Comparison of ENCODE assay signal across 17 cellular contexts in the genomic region with DNA sequence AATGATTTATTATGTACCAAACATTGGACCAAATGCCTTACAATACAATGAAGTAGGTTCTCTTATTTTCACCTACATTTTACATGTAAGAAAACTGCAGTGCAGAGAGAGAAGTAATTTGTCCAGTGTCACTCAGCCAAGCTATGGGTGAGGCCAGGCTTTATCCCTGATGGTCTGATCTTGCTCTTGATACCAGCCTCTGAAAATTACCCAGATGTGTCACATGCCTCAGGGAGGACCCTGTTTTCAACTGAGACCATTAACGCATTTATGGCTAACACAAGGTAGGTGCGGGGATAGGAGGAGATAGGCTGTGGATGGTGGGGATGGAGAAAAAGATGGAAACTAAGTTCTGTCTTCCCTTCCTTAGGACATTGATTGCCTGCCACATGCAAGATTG. TPM values are rescaled to one million over a fixed set of nuclear protein-coding genes. Genes with fewer than 3 reads are reported as not detected.
DNase-seq lines count a peak whose midpoint lies in the region; ATAC-seq, FAIRE-seq and TF ChIP-seq lines count a peak whose summit lies in the region.
"Had no signal": no experiment of that assay in that cellular context is flagged by ENCODE, and none has a peak within 500 bp of the region (broad histone marks: within the 10 kb centered on the region; RNA-seq: fewer than 3 reads in every experiment).

No MANE protein-coding gene starts in this region.

- H3K9me3 Mint-ChIP-seq in mesothelial cell of epicardium, result peaks cover 10% of the 10 kb centered on the region
- peaks cover 0 to 1% of the 10 kb centered on the region in 2 donors for H3K9me3 Mint-ChIP-seq in stimulated activated naive B cell treated with anti-CD40 and anti-IgM and Interleukin-4, amounts not matched to agents 10 μg/mL and 1 μg/mL and 100 μg/mL, for 72 hours
- H3K9me3 Mint-ChIP-seq in activated T-helper 17 cell treated with anti-CD3 and anti-CD28 coated beads, Interleukin-2, amount 50 U/mL, for 72 hours, result peaks cover 4% of the 10 kb centered on the region

- H3K36me3 Mint-ChIP-seq in mesothelial cell of epicardium, result peaks cover 9% of the 10 kb centered on the region
- H3K36me3 Mint-ChIP-seq in stimulated activated naive B cell treated with anti-CD40 and anti-IgM and Interleukin-4, amounts not matched to agents 10 μg/mL and 1 μg/mL and 100 μg/mL, for 72 hours, result no peaks in the 10 kb centered on the region
- H3K36me3 Mint-ChIP-seq in activated T-helper 17 cell treated with anti-CD3 and anti-CD28 coated beads, Interleukin-2, amount 50 U/mL, for 72 hours (ENCODE audit: low read depth), result no peaks in the 10 kb centered on the region
- H3K36me3 Mint-ChIP-seq: CD8-positive, alpha-beta memory T cell had no signal

- H3K4me3 ChIP-seq in GM23248, result peak overlapping the region; percentile 64
- no peak overlapping the region for H3K4me3 ChIP-seq in bronchial epithelial cell (ENCODE audit: low read depth, low read length)
- H3K4me3 ChIP-seq: A549, BLaER1, HAP-1 had no signal

- H3K36me3 ChIP-seq in GM23248 (ENCODE audit: low read depth) (peaks cover 31% of the 10 kb centered on the region), bronchial epithelial cell (ENCODE audit: control insufficient read depth, insufficient read depth, low read length) (peaks cover 1% of the 10 kb centered on the region)
- H3K36me3 ChIP-seq: BLaER1, HAP-1 had no signal

- no peaks in the 10 kb centered on the region for H4K20me1 ChIP-seq in GM23248 (ENCODE audit: insufficient read depth)
- H4K20me1 ChIP-seq: BLaER1 had no signal

- H3K9me2 ChIP-seq in GM23248 (ENCODE audit: insufficient read depth), result no peaks in the 10 kb centered on the region

- H3K79me2 ChIP-seq in GM23248 (ENCODE audit: insufficient read depth), result no peaks in the 10 kb centered on the region

- FAIRE-seq in bronchial epithelial cell (lab: Jason Lieb, UNC), result peak; percentile 43
- FAIRE-seq: A549, GM19239, H1 had no signal

- no peak overlapping the region for H2AFZ ChIP-seq in GM23248

- H3K27ac ChIP-seq in GM23248, result no peak overlapping the region
- H3K27ac ChIP-seq: A549, BLaER1, HL-60 had no signal

- no peak overlapping the region for H3K4me3 Mint-ChIP-seq in mesothelial cell of epicardium
- H3K4me3 Mint-ChIP-seq in stimulated activated naive B cell treated with anti-CD40 and anti-IgM and Interleukin-4, amounts not matched to agents 10 μg/mL and 1 μg/mL and 100 μg/mL, for 72 hours, result no peak overlapping the region
- H3K4me3 Mint-ChIP-seq in activated T-helper 17 cell treated with anti-CD3 and anti-CD28 coated beads, Interleukin-2, amount 50 U/mL, for 72 hours, result no peak overlapping the region
- H3K4me3 Mint-ChIP-seq: CD8-positive, alpha-beta memory T cell had no signal

- no peaks in the 10 kb centered on the region for H3K27me3 Mint-ChIP-seq in mesothelial cell of epicardium (ENCODE audit: low read depth)
- H3K27me3 Mint-ChIP-seq in stimulated activated naive B cell treated with anti-CD40 and anti-IgM and Interleukin-4, amounts not matched to agents 10 μg/mL and 1 μg/mL and 100 μg/mL, for 72 hours, result no peaks in the 10 kb centered on the region
- H3K27me3 Mint-ChIP-seq in activated T-helper 17 cell treated with anti-CD3 and anti-CD28 coated beads, Interleukin-2, amount 50 U/mL, for 72 hours, result peaks cover 32% of the 10 kb centered on the region

- peak overlapping the region; percentile 57; the same call in 1 of the 2 replicates for H3K9ac ChIP-seq in GM23248
- H3K9ac ChIP-seq: BLaER1 had no signal

- H3K27ac Mint-ChIP-seq in mesothelial cell of epicardium, result peak overlapping the region; percentile 89
- H3K27ac Mint-ChIP-seq in stimulated activated naive B cell treated with anti-CD40 and anti-IgM and Interleukin-4, amounts not matched to agents 10 μg/mL and 1 μg/mL and 100 μg/mL, for 72 hours, result no peak overlapping the region
- H3K27ac Mint-ChIP-seq in activated T-helper 17 cell treated with anti-CD3 and anti-CD28 coated beads, Interleukin-2, amount 50 U/mL, for 72 hours, result no peak overlapping the region
- H3K27ac Mint-ChIP-seq: CD8-positive, alpha-beta memory T cell had no signal

- peaks cover 46% of the 10 kb centered on the region for H3K4me1 Mint-ChIP-seq in mesothelial cell of epicardium
- H3K4me1 Mint-ChIP-seq in stimulated activated naive B cell treated with anti-CD40 and anti-IgM and Interleukin-4, amounts not matched to agents 10 μg/mL and 1 μg/mL and 100 μg/mL, for 72 hours, result no peaks in the 10 kb centered on the region
- peaks cover 8% of the 10 kb centered on the region for H3K4me1 Mint-ChIP-seq in activated T-helper 17 cell treated with anti-CD3 and anti-CD28 coated beads, Interleukin-2, amount 50 U/mL, for 72 hours

- peak overlapping the region; percentile 80 for H3K4me2 ChIP-seq in GM23248 (ENCODE audit: unreplicated experiment)
- H3K4me2 ChIP-seq: A549, BLaER1 had no signal

- TF ChIP-seq CTCF in bronchial epithelial cell (IDR thresholded peaks at IDR 0.05; ENCODE audit: insufficient read depth, low read length, severe bottlenecking), result no peak
- no peak for TF ChIP-seq CTCF in mesothelial cell of epicardium (IDR thresholded peaks at IDR 0.05; ENCODE audit: unreplicated experiment)

- in situ Hi-C loops in GM23248 (cut with MboI), result no loop called here

- H3F3A ChIP-seq in GM23248 (ENCODE audit: insufficient read depth), result peaks cover 65% of the 10 kb centered on the region

- H3K9me3 ChIP-seq in GM23248 (ENCODE audit: low read depth), result no peaks in the 10 kb centered on the region
- H3K9me3 ChIP-seq: Caco-2, HAP-1 had no signal

- peaks cover 45% of the 10 kb centered on the region for H3K4me1 ChIP-seq in GM23248 (ENCODE audit: insufficient read depth)
- H3K4me1 ChIP-seq: A549, Caco-2, HAP-1 had no signal

- DNase-seq in GM23248, result no peak
- no peak for DNase-seq in bronchial epithelial cell (ENCODE audit: low read depth)
- no peak for DNase-seq in mesothelial cell of epicardium (ENCODE audit: low spot score in 2 of 2, unreplicated experiment in 2 of 2)
- no peak for DNase-seq in stimulated activated naive B cell treated with anti-CD40 and anti-IgM and Interleukin-4, amounts not matched to agents 10 μg/mL and 1 μg/mL and 100 μg/mL, for 72 hours
- DNase-seq in activated CD8-positive, alpha-beta memory T cell treated with anti-CD3 and anti-CD28 coated beads for 24 hours, result no peak
- DNase-seq: AML-193; Caco-2; CD8-positive, alpha-beta memory T cell; DND-41; GF-D8 had no signal

- H3K27me3 ChIP-seq in GM23248 (replicated peaks; ENCODE audit: insufficient read depth) (no peaks in the 10 kb centered on the region), bronchial epithelial cell (ENCODE audit: control insufficient read depth, insufficient read depth, low read length) (no peaks in the 10 kb centered on the region)
- H3K27me3 ChIP-seq: BLaER1 had no signal

- WGBS in GM23248 (ENCODE audit: low coverage in 1 of 2, low lambda C conversion rate in 2 of 2, missing lambda C conversion rate in 2 of 2), 2 experiments, result 100% methylated on average over 2 of the region's 2 CpGs

- no peak for ATAC-seq in stimulated activated naive B cell treated with anti-CD40 and anti-IgM and Interleukin-4, amounts not matched to agents 10 μg/mL and 1 μg/mL and 100 μg/mL, for 72 hours (replicated peaks)
- no peak for ATAC-seq in activated T-helper 17 cell treated with anti-CD3 and anti-CD28 coated beads, Interleukin-2, amount 50 U/mL, for 72 hours (replicated peaks)
- ATAC-seq: A549 had no signal

RNA-seq across cellular contexts. Expression of gene NGF, which starts 56.9 kb away (rescaled TPM):
- total RNA-seq in GM23248 (2014; rRNA removed; shearing (Covaris generic)), result 27.1 and 28.1 TPM in 2 replicates
- 52.9 and 55.0 TPM in 2 replicates for polyA plus RNA-seq in GM23248 (2016; fragmentation: Nextera tagmentation; extraction: Ambion mirVana)
- 1.1 and 6.1 TPM in 2 replicates for total RNA-seq in bronchial epithelial cell
- total RNA-seq in mesothelial cell of epicardium, result 4.2 to 4.6 TPM (median 4.5 TPM) in 3 replicates
- not detected for total RNA-seq in activated T-helper 17 cell treated with anti-CD3 and anti-CD28 coated beads, Interleukin-2, amount 50 U/mL, for 72 hours
- total RNA-seq: Caco-2; CD8-positive, alpha-beta memory T cell; H1 had no signal
- polyA plus RNA-seq: CD8-positive, alpha-beta memory T cell had no signal
